Comparison of ENCODE assay signal across 17 cellular contexts in the genomic region with DNA sequence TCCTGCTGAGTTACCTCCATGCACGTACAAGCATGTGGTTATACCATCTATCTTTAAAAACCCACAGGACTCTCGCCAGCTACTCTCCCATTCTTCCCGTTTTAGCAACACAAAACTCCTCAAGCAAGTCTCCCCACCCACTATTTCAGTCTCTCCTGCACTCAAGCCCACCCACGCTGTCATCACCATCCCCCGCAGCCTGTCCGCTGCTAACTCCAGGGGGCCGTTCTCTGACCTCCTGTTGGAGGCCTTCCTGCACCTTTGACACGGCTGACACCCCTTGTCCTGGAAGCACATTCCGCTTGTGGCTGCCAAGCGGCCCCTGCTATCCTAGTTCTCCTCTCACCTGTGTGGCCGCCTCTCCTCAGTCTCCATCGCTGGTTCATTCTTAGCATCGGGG. TPM values are rescaled to one million over a fixed set of nuclear protein-coding genes. Genes with fewer than 3 reads are reported as not detected.
DNase-seq lines count a peak whose midpoint lies in the region; ATAC-seq, FAIRE-seq and TF ChIP-seq lines count a peak whose summit lies in the region.
"Had no signal": no experiment of that assay in that cellular context is flagged by ENCODE, and none has a peak within 500 bp of the region (broad histone marks: within the 10 kb centered on the region; RNA-seq: fewer than 3 reads in every experiment).

No MANE protein-coding gene starts in this region.

- H3K9me3 ChIP-seq in HepG2 (ENCODE audit: low read length) (no peaks in the 10 kb centered on the region), right lobe of liver (no peaks in the 10 kb centered on the region), OCI-LY3 (ENCODE audit: insufficient read depth, low read length) (no peaks in the 10 kb centered on the region), mucosa of rectum (ENCODE audit: control insufficient read depth in 2 of 2, low read length in 2 of 2) (no peaks in the 10 kb centered on the region), esophagus muscularis mucosa (no peaks in the 10 kb centered on the region)
- H3K9me3 ChIP-seq: SJCRH30 had no signal

- no peaks in the 10 kb centered on the region for H3K27me3 ChIP-seq in HepG2 (ENCODE audit: control insufficient read depth in 1 of 2, insufficient read depth in 2 of 2, low read length in 2 of 2)
- no peaks in the 10 kb centered on the region for H3K27me3 ChIP-seq in right lobe of liver
- H3K27me3 ChIP-seq in OCI-LY3 (ENCODE audit: low read depth, low read length), result peaks cover 66% of the 10 kb centered on the region
- H3K27me3 ChIP-seq in mucosa of rectum (ENCODE audit: control insufficient read depth in 2 of 2, insufficient read depth in 2 of 2, low read length in 2 of 2), result peaks cover 0 to 7% of the 10 kb centered on the region in 2 donors
- peaks cover 0 to 53% (median 3%) of the 10 kb centered on the region in 4 donors for H3K27me3 ChIP-seq in esophagus muscularis mucosa

- DNase-seq in HepG2 (ENCODE audit: low spot score) (no peak), right lobe of liver (no peak), head of caudate nucleus (no peak), esophagus muscularis mucosa (ENCODE audit: extremely low spot score) (no peak), inferior parietal cortex (ENCODE audit: extremely low spot score) (no peak)
- DNase-seq: CD4-positive, alpha-beta memory T cell; DND-41; GDM1; NCI-H1930; NCI-H2171 treated with DMSO at 0.1 percent for 48 hours; NCI-H510A treated with DMSO at 0.1 percent for 48 hours; RPMI8226; SJCRH30 had no signal

- TF ChIP-seq RAD21 in HepG2 (CRISPR knock-in tag; IDR thresholded peaks at IDR 0.05), result no peak

- H3K9ac ChIP-seq in HepG2 (ENCODE audit: insufficient read depth, low read depth, low read length) (peak overlapping the region; percentile 70), OCI-LY3 (ENCODE audit: low read length) (no peak overlapping the region), mucosa of rectum (ENCODE audit: low read depth in 1 of 2, low read length in 2 of 2) (peak overlapping the region in 1 of 2 donors; percentile 58)

- H3K4me3 ChIP-seq in HepG2 (replicated peaks in 1 of 3; ENCODE audit: insufficient read depth in 1 of 3, low read depth in 2 of 3, low read length in 3 of 3) (peak overlapping the region; percentile 73 to 88 (median 85)), right lobe of liver (peak overlapping the region in 1 of 3 donors; percentile 2), OCI-LY3 (ENCODE audit: low read length) (no peak overlapping the region), mucosa of rectum (ENCODE audit: low read length in 2 of 2) (peak overlapping the region; percentile 38 to 65), esophagus muscularis mucosa (no peak overlapping the region)
- H3K4me3 ChIP-seq: SJCRH30 had no signal

- FAIRE-seq in HepG2 (lab: Jason Lieb, UNC), result no peak

- H3K27ac ChIP-seq in HepG2 (ENCODE audit: extremely low read length, insufficient read depth, low read length) (peak overlapping the region; percentile 27), right lobe of liver (no peak overlapping the region), OCI-LY3 (ENCODE audit: low read length) (no peak overlapping the region), mucosa of rectum (ENCODE audit: low read depth in 2 of 2, low read length in 2 of 2) (peak overlapping the region; percentile 48 to 55), esophagus muscularis mucosa (replicated peaks in 1 of 4) (no peak overlapping the region)
- H3K27ac ChIP-seq: SJCRH30 had no signal

- BruUV-seq in HepG2 (replicated peaks; lab: Mats Ljungman, UMichigan), result TSS peak; percentile 77

- H4K20me1 ChIP-seq in HepG2 (ENCODE audit: insufficient read depth, low read length) (no peaks in the 10 kb centered on the region), OCI-LY3 (ENCODE audit: insufficient read depth, low read length) (no peaks in the 10 kb centered on the region)

- CTCF ChIA-PET in HepG2 (lab: Yijun Ruan, JAX; ENCODE audit: low intra/inter-chr PET ratio, low total read pairs), result no interaction called here

- no peak for TF ChIP-seq EP300 in HepG2 (IDR thresholded peaks at IDR 0.05; ENCODE audit: low read depth in 2 of 2, low read length in 2 of 2)
- TF ChIP-seq EP300 in HepG2 (CRISPR knock-in tag; IDR thresholded peaks at IDR 0.05; ENCODE audit: borderline replicate concordance), result no peak
- TF ChIP-seq EP300 in esophagus muscularis mucosa (IDR thresholded peaks at IDR 0.05), result no peak

- H2AFZ ChIP-seq in HepG2 (ENCODE audit: low read length) (no peak overlapping the region), OCI-LY3 (ENCODE audit: low read depth, low read length) (peak overlapping the region; percentile 81; the same call in 1 of the 2 replicates)

- H3K79me2 ChIP-seq in HepG2 (ENCODE audit: insufficient read depth, low read length), result peaks cover 4% of the 10 kb centered on the region
- H3K79me2 ChIP-seq in OCI-LY3 (ENCODE audit: low read length), result no peaks in the 10 kb centered on the region

- POLR2A ChIA-PET in HepG2 (lab: Yijun Ruan, JAX), result interaction anchor here (0.8 to 4.8 kb wide), 5 partner anchors 9 to 58 kb away, joined by 3 to 35 read pairs (median 10); no protein-coding TSS in a partner anchor

- peaks cover 68% of the 10 kb centered on the region for H3K4me1 ChIP-seq in HepG2 (ENCODE audit: insufficient read depth, low read length)
- H3K4me1 ChIP-seq in right lobe of liver, result peaks cover 0 to 29% (median 12%) of the 10 kb centered on the region in 4 donors
- H3K4me1 ChIP-seq in OCI-LY3 (ENCODE audit: low read length), result peaks cover 39% of the 10 kb centered on the region
- H3K4me1 ChIP-seq in mucosa of rectum (ENCODE audit: control insufficient read depth in 2 of 2, insufficient read depth in 2 of 2, low read length in 2 of 2), result peaks cover 22 to 54% of the 10 kb centered on the region in 2 donors
- H3K4me1 ChIP-seq in esophagus muscularis mucosa, result peaks cover 8 to 26% (median 15%) of the 10 kb centered on the region in 4 donors

- TF ChIP-seq CTCF in HepG2 (CRISPR knock-in tag; IDR thresholded peaks at IDR 0.05), result no peak
- no peak for TF ChIP-seq CTCF in right lobe of liver (IDR thresholded peaks at IDR 0.05)
- no peak for TF ChIP-seq CTCF in OCI-LY3 (IDR thresholded peaks at IDR 0.05; ENCODE audit: low read depth, low read length)
- TF ChIP-seq CTCF in esophagus muscularis mucosa (IDR thresholded peaks at IDR 0.05), result no peak

- ATAC-seq in HepG2 (peak; percentile 14), right lobe of liver (no peak), HG03460 (IDR thresholded peaks at IDR 0.05; ENCODE audit: unreplicated experiment) (no peak)

- 1% methylated on average over 13 of the region's 13 CpGs for WGBS in HepG2 (ENCODE audit: low lambda C conversion rate)
- 86% methylated on average over 11 of the region's 13 CpGs for WGBS in right lobe of liver (ENCODE audit: insufficient coverage, low coverage, low lambda C conversion rate, missing lambda C conversion rate)
- 79% methylated on average over 13 of the region's 13 CpGs for WGBS in esophagus muscularis mucosa

- H3K36me3 ChIP-seq in HepG2 (replicated peaks in 1 of 2; ENCODE audit: control insufficient read depth in 1 of 2, insufficient read depth in 2 of 2, low read length in 2 of 2) (no peaks in the 10 kb centered on the region), right lobe of liver (no peaks in the 10 kb centered on the region), OCI-LY3 (replicated peaks; ENCODE audit: low read depth, low read length) (no peaks in the 10 kb centered on the region), mucosa of rectum (ENCODE audit: control insufficient read depth in 2 of 2, insufficient read depth in 2 of 2, low read length in 2 of 2) (no peaks in the 10 kb centered on the region), esophagus muscularis mucosa (no peaks in the 10 kb centered on the region)
- H3K36me3 ChIP-seq: SJCRH30 had no signal

- TF ChIP-seq POLR2A in HepG2 (IDR thresholded peaks at IDR 0.05; ENCODE audit: insufficient read depth in 1 of 2, low read depth in 2 of 2, low read length in 2 of 2), result no peak
- no peak for TF ChIP-seq POLR2A in right lobe of liver (IDR thresholded peaks at IDR 0.05)
- no peak for TF ChIP-seq POLR2A in esophagus muscularis mucosa (IDR thresholded peaks at IDR 0.05; ENCODE audit: low read depth)

- H3K4me2 ChIP-seq in HepG2 (ENCODE audit: low read depth, low read length), result peak overlapping the region; percentile 95
- peak overlapping the region; percentile 61 for H3K4me2 ChIP-seq in OCI-LY3 (ENCODE audit: low read length)

- in situ Hi-C loops in HepG2 (cut with HindIII; ENCODE audit: extremely low pct_ligation_motif_present, low pct_unique_long_range_greater_than_20kb), result loop anchor here (10.0 kb wide), 1 partner anchor 202 kb away; a partner anchor contains a TSS

- intact Hi-C loops in HepG2 (cut with micrococcal nuclease; ENCODE audit: unreplicated experiment) (loop anchor here (5.0 kb wide), 1 partner anchor 145 kb away; no protein-coding TSS in a partner anchor), right lobe of liver (cut with DNase I) (loop anchor here in 1 of 2 donors (10.0 kb wide), 1 partner anchor 192 kb away; no protein-coding TSS in a partner anchor), head of caudate nucleus (cut with DNase I) (loop anchor here (10.0 kb wide), 1 partner anchor 192 kb away; no protein-coding TSS in a partner anchor), esophagus muscularis mucosa (cut with DNase I) (loop anchor here (5.0 kb wide), 1 partner anchor 195 kb away; no protein-coding TSS in a partner anchor)

RNA-seq across cellular contexts. Expression of a gene that starts 7.5 kb away (rescaled TPM):
- total RNA-seq in HepG2 (2016; rRNA removed; fragmentation: Illumina TruSeq; extraction: Trizol) (42.5 and 56.5 TPM in 2 replicates), right lobe of liver (100 to 1,000 TPM; 165 to 218 (median 207) TPM), esophagus muscularis mucosa (10 to 100 TPM; 13.6 to 24.1 (median 15.3) TPM)
- total RNA-seq in HepG2 (2016; cell fraction: cytosol; rRNA removed; fragmentation: Illumina TruSeq; extraction: Trizol; ENCODE audit: low read depth), result 71.9 and 81.0 TPM in 2 replicates
- 34.4 and 55.2 TPM in 2 replicates for total RNA-seq in HepG2 (2016; cell fraction: insoluble cytoplasmic fraction; rRNA removed; fragmentation: Illumina TruSeq; extraction: Trizol)
- total RNA-seq in HepG2 (2016; cell fraction: membrane; rRNA removed; fragmentation: Illumina TruSeq; extraction: Trizol), result 69.6 and 77.5 TPM in 2 replicates
- total RNA-seq in HepG2 (2016; cell fraction: nucleus; rRNA removed; fragmentation: Illumina TruSeq; extraction: Trizol), result 66.0 and 74.7 TPM in 2 replicates
- polyA plus RNA-seq in HepG2 (2011; rRNA removed), result 155 and 208 TPM in 2 replicates
- 113 and 150 TPM in 2 replicates for polyA plus RNA-seq in HepG2 (2011; cell fraction: cytosol; rRNA removed)
- polyA plus RNA-seq in HepG2 (2011; cell fraction: nucleus; rRNA removed), result 207 and 256 TPM in 2 replicates
- 61.3 and 94.3 TPM in 2 replicates for polyA plus RNA-seq in HepG2 (2012)
- 28.0 and 30.8 TPM in 2 replicates for polyA plus RNA-seq in HepG2 (2016; cell fraction: cytosol; fragmentation: Illumina TruSeq; extraction: Trizol; ENCODE audit: low read depth)
- 34.4 and 44.9 TPM in 2 replicates for polyA plus RNA-seq in HepG2 (2016; cell fraction: insoluble cytoplasmic fraction; fragmentation: Illumina TruSeq; extraction: Trizol; ENCODE audit: low read depth)
- polyA plus RNA-seq in HepG2 (2016; cell fraction: membrane; fragmentation: Illumina TruSeq; extraction: Trizol; ENCODE audit: low read depth), result 53.8 and 67.9 TPM in 2 replicates
- 84.3 and 88.3 TPM in 2 replicates for polyA plus RNA-seq in HepG2 (2016; cell fraction: nucleus; fragmentation: Illumina TruSeq; extraction: Trizol; ENCODE audit: insufficient read depth, low read depth)
- 65.0 and 447 TPM in 2 replicates for polyA minus RNA-seq in HepG2 (2011; rRNA and poly(A)+ RNA removed; ENCODE audit: low replicate concordance)
- 126 and 149 TPM in 2 replicates for polyA minus RNA-seq in HepG2 (2011; cell fraction: cytosol; rRNA and poly(A)+ RNA removed)
- 126 and 142 TPM in 2 replicates for polyA minus RNA-seq in HepG2 (2011; cell fraction: nucleus; rRNA and poly(A)+ RNA removed)
- total RNA-seq: H4 had no signal

Comparison
In these comparisons a context has a peak if more than half of its experiments do, and no peak if none do; other contexts are left out.
1. H3K27ac ChIP-seq: peak in HepG2 (single experiment) and mucosa of rectum (2 of 2); none in right lobe of liver (0 of 3), OCI-LY3 (single experiment) and esophagus muscularis mucosa (0 of 4).
2. H3K4me3 ChIP-seq: peak in HepG2 (3 of 3) and mucosa of rectum (2 of 2); none in OCI-LY3 (single experiment) and esophagus muscularis mucosa (0 of 4).